Comparison of ENCODE assay signal across 8 cellular contexts in the genomic region with DNA sequence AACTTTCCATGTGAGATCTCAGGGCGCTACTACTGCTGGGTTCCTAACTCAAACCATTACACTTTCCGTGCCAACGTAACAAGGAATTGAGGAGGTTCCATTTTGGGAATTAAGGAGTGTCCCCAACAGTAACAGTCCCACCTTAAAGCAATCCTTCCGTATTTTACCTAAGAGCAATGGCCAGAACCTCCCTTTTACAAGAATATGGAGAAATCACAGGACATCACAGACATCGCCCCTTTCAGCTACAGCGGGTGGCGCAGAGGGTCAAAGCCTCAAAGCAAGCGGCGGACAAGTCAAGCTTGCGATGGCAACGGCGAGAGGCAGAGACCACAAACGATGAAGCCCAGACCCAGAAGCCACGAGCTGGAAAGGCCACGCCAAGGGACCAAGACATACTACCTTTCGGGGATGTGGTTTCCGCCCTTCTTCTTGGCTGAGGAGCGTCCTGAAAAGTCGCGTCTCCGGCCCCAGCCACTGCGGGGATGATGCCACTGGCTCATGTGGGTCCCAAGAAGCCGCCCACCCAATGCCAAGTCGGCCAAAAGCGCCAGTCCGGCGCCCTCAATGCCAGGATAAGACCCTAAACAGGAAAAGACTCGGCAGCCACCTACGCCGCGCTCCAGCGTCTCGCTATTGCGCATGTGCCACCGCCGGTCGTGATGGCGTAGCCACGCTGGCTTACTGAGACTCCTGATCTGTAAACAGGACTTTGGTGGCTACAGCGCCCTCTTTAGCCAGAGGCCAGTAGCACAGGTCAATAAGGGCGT. TPM values are rescaled to one million over a fixed set of nuclear protein-coding genes. Genes with fewer than 3 reads are reported as not detected.
DNase-seq lines count a peak whose midpoint lies in the region; TF ChIP-seq lines count a peak whose summit lies in the region.

A gene (minus strand): TSS at position 632 of the 770 bp plus-strand sequence. CDS start 129 bp downstream, at position 503.

- H3K9me3 Mint-ChIP-seq in neural progenitor cell, result no peaks in the 10 kb centered on the region

- peaks cover 3% of the 10 kb centered on the region for H3K36me3 Mint-ChIP-seq in neural progenitor cell

- H3K4me1 ChIP-seq in neural progenitor cell (peaks cover 7% of the 10 kb centered on the region), subcutaneous abdominal adipose tissue (ENCODE audit: control insufficient read depth in 5 of 5, insufficient read depth in 5 of 5, low read length in 5 of 5) (peaks cover 2 to 19% (median 15%) of the 10 kb centered on the region in 5 donors)

- H3F3A ChIP-seq in neural progenitor cell (ENCODE audit: low read depth), result no peaks in the 10 kb centered on the region

- H3K27me3 Mint-ChIP-seq in neural progenitor cell (ENCODE audit: insufficient read depth, low read depth), result no peaks in the 10 kb centered on the region

- peak within 1 kb of the TSS; percentile 86 for H2AFZ ChIP-seq in neural progenitor cell (replicated peaks)

- peak within 1 kb of the TSS; percentile 100 for H3K4me3 Mint-ChIP-seq in neural progenitor cell

- TF ChIP-seq CTCF in foreskin fibroblast (IDR thresholded peaks at IDR 0.05; ENCODE audit: low read depth, low read length) (peak; percentile 93), neural progenitor cell (IDR thresholded peaks at IDR 0.05) (peak; percentile 87)

- H3K4me1 Mint-ChIP-seq in neural progenitor cell, result peaks cover 9% of the 10 kb centered on the region

- H3K9ac ChIP-seq in neural progenitor cell, result peak within 1 kb of the TSS; percentile 48
- peak within 1 kb of the TSS; percentile 53 to 92 (median 84) for H3K9ac ChIP-seq in subcutaneous abdominal adipose tissue (ENCODE audit: low read length in 5 of 5)

- peak within 1 kb of the TSS; percentile 92 for H3K4me2 ChIP-seq in neural progenitor cell

- no peaks in the 10 kb centered on the region for H3K27me3 ChIP-seq in H7 (ENCODE audit: control insufficient read depth, insufficient read depth, low read length)
- H3K27me3 ChIP-seq in neural progenitor cell, result no peaks in the 10 kb centered on the region
- H3K27me3 ChIP-seq in subcutaneous abdominal adipose tissue (ENCODE audit: control insufficient read depth in 5 of 5, insufficient read depth in 4 of 5, low read length in 5 of 5), result no peaks in the 10 kb centered on the region

- in situ Hi-C loops in G401 (cut with HindIII; ENCODE audit: low sequenced_read_pairs), result no loop called here

- H3K36me3 ChIP-seq in H7 (replicated peaks; ENCODE audit: control insufficient read depth, insufficient read depth, low read length) (peaks cover 6% of the 10 kb centered on the region), neural progenitor cell (no peaks in the 10 kb centered on the region), subcutaneous abdominal adipose tissue (ENCODE audit: control insufficient read depth in 5 of 5, insufficient read depth in 5 of 5, low read length in 5 of 5) (peaks cover 8 to 18% (median 16%) of the 10 kb centered on the region in 5 donors)

- H4K20me1 ChIP-seq in neural progenitor cell (ENCODE audit: low read depth), result no peaks in the 10 kb centered on the region

- H3K4me3 ChIP-seq in H7 (ENCODE audit: insufficient read depth, low read depth, low read length) (peak within 1 kb of the TSS; percentile 97), foreskin fibroblast (ENCODE audit: low read depth in 1 of 2, low read length in 2 of 2) (peak within 1 kb of the TSS; percentile 97 to 100), neural progenitor cell (peak within 1 kb of the TSS; percentile 65), subcutaneous abdominal adipose tissue (ENCODE audit: low read depth in 1 of 5, low read length in 5 of 5) (peak within 1 kb of the TSS; percentile 85 to 98 (median 95))

- H3K27ac Mint-ChIP-seq in neural progenitor cell, result peak within 1 kb of the TSS; percentile 98

- H3K27ac ChIP-seq in neural progenitor cell (no peak within 1 kb of the TSS), subcutaneous abdominal adipose tissue (ENCODE audit: low read depth, low read length) (peak within 1 kb of the TSS; percentile 82)

- H3K9me3 ChIP-seq in neural progenitor cell (ENCODE audit: low read depth) (no peaks in the 10 kb centered on the region), subcutaneous abdominal adipose tissue (ENCODE audit: control insufficient read depth in 5 of 5, low read length in 5 of 5) (no peaks in the 10 kb centered on the region)

- DNase-seq in G401 (ENCODE audit: low spot score), result peak; percentile 96
- peak; percentile 91 for DNase-seq in H7
- peak; percentile 90 for DNase-seq in M059J (ENCODE audit: low read depth)
- DNase-seq in SHP77 treated with DMSO at 0.1 percent for 48 hours (lab: John Stamatoyannopoulos, UW), result peak; percentile 86
- DNase-seq in activated gamma-delta T cell (lab: John Stamatoyannopoulos, UW), result peak; percentile 79
- DNase-seq in foreskin fibroblast, result peak; percentile 88 to 96
- peak; percentile 96 for DNase-seq in neural progenitor cell (ENCODE audit: low spot score)

- H3K79me2 ChIP-seq in neural progenitor cell (ENCODE audit: low read depth), result peaks cover 18% of the 10 kb centered on the region

RNA-seq across cellular contexts. Expression of the gene that starts here (rescaled TPM):
- 35.8 and 63.2 TPM in 2 replicates for total RNA-seq in G401 (2014; rRNA removed; shearing (Covaris generic))
- total RNA-seq in H7 (2014; rRNA removed; shearing (Covaris generic)), result 28.7 and 35.8 TPM in 2 replicates
- total RNA-seq in M059J (2014; rRNA removed; shearing (Covaris generic)), result 38.5 and 41.4 TPM in 2 replicates
- total RNA-seq in neural progenitor cell (ENCODE audit: low replicate concordance), result 29.5 and 43.5 TPM in 2 replicates
